Comparison of ENCODE assay signal across 8 cellular contexts in genomic region chr1:163174524-163175437, GRCh38. TPM values are rescaled to one million over a fixed set of nuclear protein-coding genes. Genes with fewer than 3 reads are reported as not detected.
DNase-seq lines count a peak whose midpoint lies in the region; ATAC-seq and TF ChIP-seq lines count a peak whose summit lies in the region.

No MANE protein-coding gene starts in this region.

- TF ChIP-seq CTCF in GM10266 (IDR thresholded peaks at IDR 0.05; ENCODE audit: control insufficient read depth, insufficient read depth, low read depth, missing control alignments) (peak; percentile 85), KMS-11 (conservative IDR thresholded peaks at IDR 0.05; ENCODE audit: low read depth, low read length) (peak; percentile 99), PC-3 (conservative IDR thresholded peaks at IDR 0.05; ENCODE audit: low read depth, low read length) (peak; percentile 99), psoas muscle (IDR thresholded peaks at IDR 0.05) (peak; percentile 84)

- no peaks in the 10 kb centered on the region for H3K36me3 Mint-ChIP-seq in activated naive CD4-positive, alpha-beta T cell treated with anti-CD3 and anti-CD28 coated beads, Interleukin-2, amount 10 ng/mL, durations not matched to agents 7 days and 5 days

- peak overlapping the region; percentile 36 for H2AFZ ChIP-seq in KMS-11 (ENCODE audit: low read depth)
- peak overlapping the region; percentile 88 for H2AFZ ChIP-seq in PC-3 (ENCODE audit: low read length)

- H3K4me1 Mint-ChIP-seq in activated naive CD4-positive, alpha-beta T cell treated with anti-CD3 and anti-CD28 coated beads, Interleukin-2, amount 10 ng/mL, durations not matched to agents 7 days and 5 days = no peaks in the 10 kb centered on the region

- ATAC-seq in PC-3 = peak; percentile 50
- ATAC-seq in psoas muscle = peak; percentile 56 to 84 (median 64)
- no peak for ATAC-seq in GM19023 (IDR thresholded peaks at IDR 0.05; ENCODE audit: unreplicated experiment)
- ATAC-seq in GM21717 (IDR thresholded peaks at IDR 0.05; ENCODE audit: unreplicated experiment) = no peak

- peaks cover 9% of the 10 kb centered on the region for H3K27me3 Mint-ChIP-seq in activated naive CD4-positive, alpha-beta T cell treated with anti-CD3 and anti-CD28 coated beads, Interleukin-2, amount 10 ng/mL, durations not matched to agents 7 days and 5 days

- H3K27me3 ChIP-seq in KMS-11 (ENCODE audit: insufficient read depth, low read depth) (no peaks in the 10 kb centered on the region), PC-3 (ENCODE audit: low read length) (no peaks in the 10 kb centered on the region), psoas muscle (ENCODE audit: insufficient read depth in 3 of 3, low read length in 2 of 3) (no peaks in the 10 kb centered on the region)

- H3K4me1 ChIP-seq in KMS-11 (ENCODE audit: low read depth, poor library complexity, severe bottlenecking) (no peaks in the 10 kb centered on the region), PC-3 (ENCODE audit: insufficient read depth, low read length) (peaks cover 46% of the 10 kb centered on the region), psoas muscle (no peaks in the 10 kb centered on the region)

- H3K36me3 ChIP-seq in KMS-11 (ENCODE audit: insufficient read depth) (no peaks in the 10 kb centered on the region), PC-3 (ENCODE audit: low read depth, low read length) (no peaks in the 10 kb centered on the region), psoas muscle (ENCODE audit: insufficient read depth in 1 of 2, low read depth in 1 of 2) (no peaks in the 10 kb centered on the region)

- H3K9me2 ChIP-seq in PC-3 (replicated peaks; ENCODE audit: low read length) = no peaks in the 10 kb centered on the region

- CTCF ChIA-PET in PC-3 (lab: Charles Lee) = interaction anchor here (0.6 to 1.4 kb wide), 6 partner anchors 103 to 276 kb away, joined by 3 to 12 read pairs (median 4); partner anchors contain the start of gene RGS4
- CTCF ChIA-PET in activated naive CD4-positive, alpha-beta T cell treated with anti-CD3 and anti-CD28 coated beads, Interleukin-2, amount 10 ng/mL, durations not matched to agents 7 days and 5 days (lab: Charles Lee) = interaction anchor here (0.7 to 3.4 kb wide), 10 partner anchors 12 to 327 kb away, joined by 3 to 10 read pairs (median 4); no protein-coding TSS in a partner anchor

- H3K4me3 Mint-ChIP-seq in activated naive CD4-positive, alpha-beta T cell treated with anti-CD3 and anti-CD28 coated beads, Interleukin-2, amount 10 ng/mL, durations not matched to agents 7 days and 5 days = no peak overlapping the region

- no peaks in the 10 kb centered on the region for H3K9me3 Mint-ChIP-seq in activated naive CD4-positive, alpha-beta T cell treated with anti-CD3 and anti-CD28 coated beads, Interleukin-2, amount 10 ng/mL, durations not matched to agents 7 days and 5 days

- 40 to 43% (median 42%) methylated on average over 18 of the region's 18 CpGs for WGBS in psoas muscle, 3 donors

- no peaks in the 10 kb centered on the region for H3K79me2 ChIP-seq in KMS-11 (ENCODE audit: insufficient read depth, low read depth)
- no peaks in the 10 kb centered on the region for H3K79me2 ChIP-seq in PC-3 (ENCODE audit: low read length)

- H3K9ac ChIP-seq in KMS-11 (no peak overlapping the region), PC-3 (ENCODE audit: low read length) (peak overlapping the region; percentile 40)

- POLR2A ChIA-PET in PC-3 (lab: Charles Lee; ENCODE audit: unreplicated experiment) = no interaction called here

- H3K4me3 ChIP-seq in KMS-11 (IDR thresholded peaks at IDR 0.05; ENCODE audit: insufficient read depth, low read depth, low read length) = no peak overlapping the region
- peak overlapping the region; percentile 55; the same call in 1 of the 2 replicates for H3K4me3 ChIP-seq in PC-3 (ENCODE audit: low read length)
- H3K4me3 ChIP-seq in psoas muscle = peak overlapping the region; percentile 16

- H3K9me3 ChIP-seq in PC-3 (ENCODE audit: low read length) (no peaks in the 10 kb centered on the region), psoas muscle (no peaks in the 10 kb centered on the region)

- no peak overlapping the region for H3K27ac Mint-ChIP-seq in activated naive CD4-positive, alpha-beta T cell treated with anti-CD3 and anti-CD28 coated beads, Interleukin-2, amount 10 ng/mL, durations not matched to agents 7 days and 5 days

- intact Hi-C loops in PC-3 (cut with micrococcal nuclease) = loop anchor here (1.0 to 5.0 kb wide), 6 partner anchors 83 to 326 kb away; no protein-coding TSS in a partner anchor
- intact Hi-C loops in cardiac septum (cut with DNase I) = loop anchor here (1.0 to 5.0 kb wide), 4 partner anchors 104 to 322 kb away; no protein-coding TSS in a partner anchor
- intact Hi-C loops in psoas muscle (cut with DNase I) = loop anchor here (1.0 to 10.0 kb wide), 7 partner anchors 100 to 327 kb away; no protein-coding TSS in a partner anchor

- H3K27ac ChIP-seq in KMS-11 (no peak overlapping the region), PC-3 (ENCODE audit: low read length) (0 out of 2 replicates have a peak overlapping the region, but pooled peaks have one; percentile 1), psoas muscle (no peak overlapping the region)

- H3K4me2 ChIP-seq in KMS-11 (no peak overlapping the region), PC-3 (ENCODE audit: low read length) (peak overlapping the region; percentile 81)

- H3F3A ChIP-seq in PC-3 (ENCODE audit: low read length, unreplicated experiment) = no peaks in the 10 kb centered on the region

- no TSS peak for BruUV-seq in PC-3 (replicated peaks; lab: Mats Ljungman, UMichigan)

- no peaks in the 10 kb centered on the region for H4K20me1 ChIP-seq in KMS-11 (ENCODE audit: insufficient read depth)
- no peaks in the 10 kb centered on the region for H4K20me1 ChIP-seq in PC-3 (ENCODE audit: low read length)

- DNase-seq in GM10266 (ENCODE audit: extremely low spot score) = peak; percentile 32
- DNase-seq in PC-3 = peak; percentile 85
- peak; percentile 63 for DNase-seq in activated naive CD4-positive, alpha-beta T cell treated with anti-CD3 and anti-CD28 coated beads, Interleukin-2, amount 10 ng/mL, durations not matched to agents 7 days and 5 days
- peak; percentile 77 for DNase-seq in cardiac septum (ENCODE audit: low spot score)
- DNase-seq in psoas muscle = peak; percentile 58 to 75

RNA-seq across cellular contexts. Expression of gene RGS5, which starts 27.9 kb away (rescaled TPM):
- 5.0 and 13.4 TPM in 2 replicates for total RNA-seq in PC-3 (2014; rRNA removed)
- total RNA-seq in cardiac septum = 223 TPM
- total RNA-seq in psoas muscle = 100 to 1,000 TPM; 109 to 313 (median 131) TPM
- polyA plus RNA-seq in psoas muscle = 100 to 1,000 TPM in 1 of 3 donors, 10 to 100 TPM in 2; 31.0 to 101 (median 62.5) TPM

Comparison
In these comparisons a context has a peak if more than half of its experiments do, and no peak if none do; other contexts are left out.
1. DNase-seq: peak in every context shown above with its lines; median percentile 85 in PC-3; 77 in cardiac septum; 66 in psoas muscle; 63 in activated naive CD4-positive, alpha-beta T cell treated with anti-CD3 and anti-CD28 coated beads, Interleukin-2, amount 10 ng/mL, durations not matched to agents 7 days and 5 days; 32 in GM10266.
2. ATAC-seq: peak in PC-3 (single experiment) and psoas muscle (4 of 4); none in GM19023 (single experiment) and GM21717 (single experiment).
3. Peak in every context shown above with its lines, with median percentiles within 50 percentile points of each other: CTCF ChIP-seq.